ENCODE assay signal across 8 cellular contexts in genomic region chr19:17555480-17555928, GRCh38. TPM values are rescaled to one million over a fixed set of nuclear protein-coding genes. Genes with fewer than 3 reads are reported as not detected.
A peak's percentile ranks its signal among the peaks of the same experiment; 100 is the strongest.
DNase-seq lines count a peak whose midpoint lies in the region; ATAC-seq, FAIRE-seq and TF ChIP-seq lines count a peak whose summit lies in the region.

TSS of gene COLGALT1 (plus strand) at chr19:17555649. CDS start at chr19:17555714, 65 bp downstream.

- peak; percentile 93 for ATAC-seq in GM19372 (IDR thresholded peaks at IDR 0.05; ENCODE audit: low read depth, unreplicated experiment)
- ATAC-seq in HG03571 (IDR thresholded peaks at IDR 0.05; ENCODE audit: unreplicated experiment): peak; percentile 84
- ATAC-seq in HepG2: peak; percentile 94

- H3K4me3 ChIP-seq in BE2C (ENCODE audit: low read depth, low read length) (peak within 1 kb of the TSS; percentile 86), HepG2 (replicated peaks in 1 of 3; ENCODE audit: insufficient read depth in 1 of 3, low read depth in 2 of 3, low read length in 3 of 3) (peak within 1 kb of the TSS; percentile 68 to 98 (median 82))

- no peaks in the 10 kb centered on the region for H4K20me1 ChIP-seq in HepG2 (ENCODE audit: insufficient read depth, low read length)

- TF ChIP-seq POLR2A in HepG2 (IDR thresholded peaks at IDR 0.05; ENCODE audit: insufficient read depth in 1 of 2, low read depth in 2 of 2, low read length in 2 of 2): no peak

- no peaks in the 10 kb centered on the region for H3K27me3 ChIP-seq in BE2C
- no peaks in the 10 kb centered on the region for H3K27me3 ChIP-seq in HepG2 (ENCODE audit: control insufficient read depth in 1 of 2, insufficient read depth in 2 of 2, low read length in 2 of 2)

- WGBS in HepG2 (ENCODE audit: low lambda C conversion rate): no CpG with 5 or more reads among the region's 64 CpGs

- CTCF ChIA-PET in HepG2 (lab: Yijun Ruan, JAX; ENCODE audit: low intra/inter-chr PET ratio, low total read pairs): interaction anchor here (0.6 kb wide), 1 partner anchor 45 kb away, joined by 3 read pairs; no protein-coding TSS in a partner anchor

- POLR2A ChIA-PET in HepG2 (lab: Yijun Ruan, JAX): interaction anchor here (1.0 kb wide), 1 partner anchor 44 kb away, joined by 3 read pairs; the partner anchor contains the start of gene PGLS

- H2AFZ ChIP-seq in HepG2 (ENCODE audit: low read length): no peak within 1 kb of the TSS

- peak; percentile 61 for FAIRE-seq in HepG2 (lab: Jason Lieb, UNC)

- peak within 1 kb of the TSS; percentile 82 for H3K9ac ChIP-seq in HepG2 (ENCODE audit: insufficient read depth, low read depth, low read length)

- TF ChIP-seq EP300 in HepG2 (IDR thresholded peaks at IDR 0.05; ENCODE audit: low read depth in 2 of 2, low read length in 2 of 2): no peak
- no peak for TF ChIP-seq EP300 in HepG2 (CRISPR knock-in tag; IDR thresholded peaks at IDR 0.05; ENCODE audit: borderline replicate concordance)

- no peaks in the 10 kb centered on the region for H3K4me1 ChIP-seq in BE2C
- peaks cover 25% of the 10 kb centered on the region for H3K4me1 ChIP-seq in HepG2 (ENCODE audit: insufficient read depth, low read length)

- in situ Hi-C loops in HepG2 (cut with HindIII; ENCODE audit: extremely low pct_ligation_motif_present, low pct_unique_long_range_greater_than_20kb): no loop called here

- TF ChIP-seq CTCF in BE2C (IDR thresholded peaks at IDR 0.05; ENCODE audit: low read depth, low read length) (no peak), HepG2 (CRISPR knock-in tag; IDR thresholded peaks at IDR 0.05) (no peak)

- no peaks in the 10 kb centered on the region for H3K9me3 ChIP-seq in BE2C
- H3K9me3 ChIP-seq in HepG2 (ENCODE audit: low read length): no peaks in the 10 kb centered on the region

- no TSS peak for BruUV-seq in HepG2 (replicated peaks; lab: Mats Ljungman, UMichigan)

- intact Hi-C loops in HepG2 (cut with micrococcal nuclease; ENCODE audit: unreplicated experiment): no loop called here

- peaks cover 11% of the 10 kb centered on the region for H3K36me3 ChIP-seq in BE2C
- H3K36me3 ChIP-seq in HepG2 (replicated peaks in 1 of 2; ENCODE audit: control insufficient read depth in 1 of 2, insufficient read depth in 2 of 2, low read length in 2 of 2): peaks cover 10 to 19% of the 10 kb centered on the region in 2 experiments

- H3K79me2 ChIP-seq in HepG2 (ENCODE audit: insufficient read depth, low read length): peaks cover 15% of the 10 kb centered on the region

- DNase-seq in BE2C: peak; percentile 98
- peak; percentile 100 for DNase-seq in NCI-H82 (lab: John Stamatoyannopoulos, UW)
- DNase-seq in activated CD4-positive, alpha-beta T cell treated with anti-CD3 and anti-CD28 coated beads, Interleukin-2, amount 50 U/mL, for 4 hours: peak; percentile 99
- DNase-seq in dermis blood vessel endothelial cell: peak; percentile 99
- peak; percentile 89 for DNase-seq in HepG2 (ENCODE audit: low spot score)
- DNase-seq in stimulated activated CD4-positive, alpha-beta T cell treated with anti-CD3 and anti-CD28 coated beads, Interleukin-2, amount 100 ng/mL, for 48 hours: peak; percentile 99

- H3K4me2 ChIP-seq in HepG2 (ENCODE audit: low read depth, low read length): peak within 1 kb of the TSS; percentile 81

- no peak for TF ChIP-seq RAD21 in HepG2 (CRISPR knock-in tag; IDR thresholded peaks at IDR 0.05)

- peak within 1 kb of the TSS; percentile 56 for H3K27ac ChIP-seq in HepG2 (ENCODE audit: extremely low read length, insufficient read depth, low read length)

TF ChIP-seq in HepG2, 621 proteins besides CTCF, POLR2A, EP300 and RAD21 (continues in another document):
- TF ChIP-seq DRAP1 (CRISPR knock-in tag; IDR thresholded peaks at IDR 0.05) (peak; percentile 86), RBFOX2 (IDR thresholded peaks at IDR 0.05; ENCODE audit: low read depth, low read length) (no peak; the same call in 1 of the 2 replicates), POLR2G (IDR thresholded peaks at IDR 0.05; ENCODE audit: low read depth, low read length) (peak; percentile 43; the same call in 1 of the 2 replicates), RELA (CRISPR knock-in tag; IDR thresholded peaks at IDR 0.05) (no peak), KMT2B (CRISPR knock-in tag; IDR thresholded peaks at IDR 0.05) (0 out of 2 replicates have a peak, but pooled peaks have one; percentile 1), ZNF335 (CRISPR knock-in tag; IDR thresholded peaks at IDR 0.05) (no peak), GRHL1 (CRISPR knock-in tag; conservative IDR thresholded peaks at IDR 0.05) (no peak), FIP1L1 (IDR thresholded peaks at IDR 0.05; ENCODE audit: borderline replicate concordance, insufficient read depth, low read depth, low read length) (no peak), SP5 (CRISPR knock-in tag; IDR thresholded peaks at IDR 0.05; ENCODE audit: borderline replicate concordance, low read depth) (0 out of 2 replicates have a peak, but pooled peaks have one; percentile 42), NR2F2 (IDR thresholded peaks at IDR 0.05; ENCODE audit: borderline replicate concordance, low read depth) (no peak), ZNF737 (CRISPR knock-in tag; IDR thresholded peaks at IDR 0.05; ENCODE audit: borderline replicate concordance) (no peak), ZNF253 (CRISPR knock-in tag; IDR thresholded peaks at IDR 0.05; ENCODE audit: borderline replicate concordance) (no peak), ARNT2 (CRISPR knock-in tag; IDR thresholded peaks at IDR 0.05; ENCODE audit: low read depth) (no peak), STAT6 (CRISPR knock-in tag; IDR thresholded peaks at IDR 0.05; ENCODE audit: borderline replicate concordance) (no peak)

RNA-seq across cellular contexts. Expression of gene COLGALT1, which starts in this region (rescaled TPM):
- 86.8 TPM for polyA plus RNA-seq in BE2C (2012; ENCODE audit: insufficient read depth, insufficient read length, low read depth)
- total RNA-seq in dermis blood vessel endothelial cell (105 and 106 TPM in 2 replicates), HepG2 (2016; rRNA removed; fragmentation: Illumina TruSeq; extraction: Trizol) (33.3 and 58.0 TPM in 2 replicates)
- total RNA-seq in HepG2 (2016; cell fraction: cytosol; rRNA removed; fragmentation: Illumina TruSeq; extraction: Trizol; ENCODE audit: low read depth): 9.3 and 10.3 TPM in 2 replicates
- 33.6 and 57.7 TPM in 2 replicates for total RNA-seq in HepG2 (2016; cell fraction: insoluble cytoplasmic fraction; rRNA removed; fragmentation: Illumina TruSeq; extraction: Trizol)
- total RNA-seq in HepG2 (2016; cell fraction: membrane; rRNA removed; fragmentation: Illumina TruSeq; extraction: Trizol): 32.5 and 35.6 TPM in 2 replicates
- 53.1 and 65.6 TPM in 2 replicates for total RNA-seq in HepG2 (2016; cell fraction: nucleus; rRNA removed; fragmentation: Illumina TruSeq; extraction: Trizol)
- 196 and 211 TPM in 2 replicates for polyA plus RNA-seq in HepG2 (2011; rRNA removed)
- polyA plus RNA-seq in HepG2 (2011; cell fraction: cytosol; rRNA removed): 111 and 141 TPM in 2 replicates
- polyA plus RNA-seq in HepG2 (2011; cell fraction: nucleus; rRNA removed): 153 and 157 TPM in 2 replicates
- 58.7 and 87.4 TPM in 2 replicates for polyA plus RNA-seq in HepG2 (2012)
- polyA plus RNA-seq in HepG2 (2016; cell fraction: cytosol; fragmentation: Illumina TruSeq; extraction: Trizol; ENCODE audit: low read depth): 9.2 and 9.8 TPM in 2 replicates
- polyA plus RNA-seq in HepG2 (2016; cell fraction: insoluble cytoplasmic fraction; fragmentation: Illumina TruSeq; extraction: Trizol; ENCODE audit: low read depth): 35.7 and 38.2 TPM in 2 replicates
- 23.4 and 28.7 TPM in 2 replicates for polyA plus RNA-seq in HepG2 (2016; cell fraction: membrane; fragmentation: Illumina TruSeq; extraction: Trizol; ENCODE audit: low read depth)
- polyA plus RNA-seq in HepG2 (2016; cell fraction: nucleus; fragmentation: Illumina TruSeq; extraction: Trizol; ENCODE audit: insufficient read depth, low read depth): 111 TPM in 2 replicates
- polyA minus RNA-seq in HepG2 (2011; rRNA and poly(A)+ RNA removed; ENCODE audit: low replicate concordance): 360 and 644 TPM in 2 replicates
- polyA minus RNA-seq in HepG2 (2011; cell fraction: cytosol; rRNA and poly(A)+ RNA removed): 74.1 and 77.3 TPM in 2 replicates
- 32.0 and 33.2 TPM in 2 replicates for polyA minus RNA-seq in HepG2 (2011; cell fraction: nucleus; rRNA and poly(A)+ RNA removed)

Comparison
In these comparisons a context has a peak if more than half of its experiments do, and no peak if none do; other contexts are left out.
1. Peak in every context shown above with its lines: DNase-seq, ATAC-seq, H3K4me3 ChIP-seq and H3K27ac ChIP-seq.